In genomic region chr15:101637549-101638318, GRCh38 we compare ENCODE assay signal across 20 cellular contexts. TPM values are rescaled to one million over a fixed set of nuclear protein-coding genes. Genes with fewer than 3 reads are reported as not detected.
DNase-seq lines count a peak whose midpoint lies in the region; ATAC-seq and TF ChIP-seq lines count a peak whose summit lies in the region.
"Had no signal": no experiment of that assay in that cellular context is flagged by ENCODE, and none has a peak within 500 bp of the region (broad histone marks: within the 10 kb centered on the region; RNA-seq: fewer than 3 reads in every experiment).

No MANE protein-coding gene starts in this region.

- no peaks in the 10 kb centered on the region for H4K20me1 ChIP-seq in H9 (ENCODE audit: control insufficient read depth, insufficient read depth, insufficient read length)

- no peak overlapping the region for H3K56ac ChIP-seq in H9 (ENCODE audit: insufficient read length, low read depth, low read length)
- H3K56ac ChIP-seq in mesendoderm (ENCODE audit: low read length): no peak overlapping the region

- POLR2A ChIA-PET in RWPE1 (lab: Yijun Ruan, JAX; ENCODE audit: low non-redundant PET): no interaction called here

- H3K23me2 ChIP-seq in H9 (ENCODE audit: insufficient read length, low read depth, low read length, poor library complexity, severe bottlenecking): no peaks in the 10 kb centered on the region

- no CpG with 5 or more reads among the region's 9 CpGs for WGBS in H9 (ENCODE audit: extremely low coverage, insufficient read length, low lambda C conversion rate)
- 86 to 98% methylated on average over 5 to 9 of the region's 9 CpGs for whole genome bisulfite sequencing in endodermal cell (ENCODE audit: insufficient coverage in 1 of 2, insufficient read length in 1 of 2), 2 experiments
- WGBS in mesendoderm (ENCODE audit: extremely low coverage, insufficient coverage, low lambda C conversion rate): no CpG with 5 or more reads among the region's 9 CpGs
- WGBS in spleen, 5 donors: 89 to 94% (median 92%) methylated on average over 9 of the region's 9 CpGs

- no peak for TF ChIP-seq POLR2A in spleen (IDR thresholded peaks at IDR 0.05)

- no peak overlapping the region for H2AFZ ChIP-seq in H9 (ENCODE audit: low read length)

- no peak overlapping the region for H3K23ac ChIP-seq in H9 (ENCODE audit: insufficient read length, low read depth, low read length)
- H3K23ac ChIP-seq in mesendoderm (ENCODE audit: low read length): no peak overlapping the region

- H3K79me2 ChIP-seq in H9 (ENCODE audit: insufficient read depth, low read length) (no peaks in the 10 kb centered on the region), mesendoderm (ENCODE audit: control insufficient read depth, insufficient read depth, low read length) (no peaks in the 10 kb centered on the region)

- CTCF ChIA-PET in RWPE1 (lab: Yijun Ruan, JAX): no interaction called here

- no peak overlapping the region for H2BK20ac ChIP-seq in H9 (ENCODE audit: low read depth, low read length, poor library complexity, severe bottlenecking)

- no peak overlapping the region for H3T11ph ChIP-seq in H9 (ENCODE audit: low read length)

- H2BK5ac ChIP-seq in H9 (ENCODE audit: insufficient read length, low read length) (no peak overlapping the region), mesendoderm (ENCODE audit: low read length) (no peak overlapping the region)

- H3K9me3 Mint-ChIP-seq in H9: no peaks in the 10 kb centered on the region
- no peaks in the 10 kb centered on the region for H3K9me3 Mint-ChIP-seq in endodermal cell
- H3K9me3 Mint-ChIP-seq in osteocyte (ENCODE audit: unreplicated experiment): no peaks in the 10 kb centered on the region

- peak overlapping the region in 2 of 3 experiments; percentile 49 to 63; a peak in 4 of 7 replicates for H3K27ac Mint-ChIP-seq in H9
- H3K27ac Mint-ChIP-seq in endodermal cell: peak overlapping the region; percentile 55
- no peak overlapping the region for H3K27ac Mint-ChIP-seq in osteocyte (ENCODE audit: unreplicated experiment)

- H4K8ac ChIP-seq in H9 (replicated peaks; ENCODE audit: insufficient read length, low read depth, low read length) (no peak overlapping the region), mesendoderm (ENCODE audit: low read depth, low read length) (peak overlapping the region; percentile 65)

- no peak overlapping the region for H3K14ac ChIP-seq in H9 (ENCODE audit: insufficient read depth, low read length)

- H3K18ac ChIP-seq in H9 (ENCODE audit: insufficient read length, low read depth, low read length) (no peak overlapping the region), mesendoderm (ENCODE audit: low read length) (no peak overlapping the region)

- H3K4me2 ChIP-seq in H9 (ENCODE audit: insufficient read depth, insufficient read length, low read length) (no peak overlapping the region), mesendoderm (ENCODE audit: low read length) (no peak overlapping the region)

- no peaks in the 10 kb centered on the region for H3K27me3 Mint-ChIP-seq in H9 (ENCODE audit: low read depth)
- H3K27me3 Mint-ChIP-seq in endodermal cell (ENCODE audit: insufficient read depth): peaks cover 24% of the 10 kb centered on the region
- no peaks in the 10 kb centered on the region for H3K27me3 Mint-ChIP-seq in osteocyte (ENCODE audit: unreplicated experiment)

- H3K4me3 Mint-ChIP-seq in H9 (no peak overlapping the region), endodermal cell (no peak overlapping the region), osteocyte (ENCODE audit: unreplicated experiment) (no peak overlapping the region)

- H3K27ac ChIP-seq in H9 (ENCODE audit: insufficient read length, low read depth, low read length) (no peak overlapping the region), RWPE1 (peak overlapping the region; percentile 48), endodermal cell (ENCODE audit: low read depth, low read length) (no peak overlapping the region), mesendoderm (ENCODE audit: low read depth, low read length) (no peak overlapping the region), spleen (no peak overlapping the region)
- H3K27ac ChIP-seq: brain microvascular endothelial cell, neutrophil had no signal

- intact Hi-C loops in spleen (cut with DNase I; ENCODE audit: low total_unique reads): no loop called here

- H3K4me1 Mint-ChIP-seq in H9 (peaks cover 14 to 16% of the 10 kb centered on the region in 2 experiments), endodermal cell (peaks cover 21% of the 10 kb centered on the region), osteocyte (ENCODE audit: unreplicated experiment) (peaks cover 7% of the 10 kb centered on the region)

- H2AK5ac ChIP-seq in H9 (ENCODE audit: insufficient read length, low read length) (no peak overlapping the region), mesendoderm (ENCODE audit: low read length) (no peak overlapping the region)

- H3K4me1 ChIP-seq in H9 (ENCODE audit: insufficient read depth, low read length) (no peaks in the 10 kb centered on the region), endodermal cell (ENCODE audit: control insufficient read depth, insufficient read depth, low read length) (no peaks in the 10 kb centered on the region), mesendoderm (ENCODE audit: control insufficient read depth, low read depth, low read length) (no peaks in the 10 kb centered on the region), spleen (peaks cover 21 to 30% (median 25%) of the 10 kb centered on the region in 6 donors)

- ATAC-seq in HG03521 (IDR thresholded peaks at IDR 0.05; ENCODE audit: unreplicated experiment): no peak
- ATAC-seq: right cardiac atrium had no signal

- H3K4me3 ChIP-seq in endodermal cell (ENCODE audit: low read length) (no peak overlapping the region), mesendoderm (ENCODE audit: low read length) (no peak overlapping the region), spleen (no peak overlapping the region)

- H3K27me3 ChIP-seq in H9 (ENCODE audit: insufficient read depth, low read length) (no peaks in the 10 kb centered on the region), endodermal cell (ENCODE audit: control insufficient read depth, insufficient read depth, low read length, poor library complexity, severe bottlenecking) (no peaks in the 10 kb centered on the region), mesendoderm (ENCODE audit: insufficient read depth, low read length, poor library complexity) (no peaks in the 10 kb centered on the region), spleen (replicated peaks in 1 of 7) (no peaks in the 10 kb centered on the region)
- H3K27me3 ChIP-seq: brain microvascular endothelial cell, neutrophil had no signal

- TF ChIP-seq CTCF in H9 (conservative IDR thresholded peaks at IDR 0.05): no peak
- TF ChIP-seq CTCF in RWPE1 (conservative IDR thresholded peaks at IDR 0.05; ENCODE audit: low read depth): no peak
- TF ChIP-seq CTCF in endodermal cell (conservative IDR thresholded peaks at IDR 0.05): no peak
- TF ChIP-seq CTCF in osteocyte (IDR thresholded peaks at IDR 0.05): no peak
- TF ChIP-seq CTCF in spleen (IDR thresholded peaks at IDR 0.05 in 8 of 11, conservative IDR thresholded peaks at IDR 0.05 in 3 of 11): no peak

- H3K4ac ChIP-seq in H9 (ENCODE audit: low read depth, low read length): no peak overlapping the region
- no peak overlapping the region for H3K4ac ChIP-seq in mesendoderm (ENCODE audit: low read depth, low read length)

- H3K9ac ChIP-seq in H9 (ENCODE audit: extremely low read depth, insufficient read length, low read length) (no peak overlapping the region), endodermal cell (ENCODE audit: extremely low read depth, low read length, poor library complexity, severe bottlenecking) (no peak overlapping the region), mesendoderm (ENCODE audit: low read length) (no peak overlapping the region)

- H4K5ac ChIP-seq in H9 (ENCODE audit: insufficient read length, low read depth, low read length) (no peak overlapping the region), mesendoderm (ENCODE audit: low read length) (no peak overlapping the region)

- no peak overlapping the region for H2BK12ac ChIP-seq in H9 (ENCODE audit: insufficient read length, low read depth, low read length)

- no peak overlapping the region for H4K91ac ChIP-seq in H9 (ENCODE audit: insufficient read length, low read depth, low read length)

- no peak for DNase-seq in H9
- DNase-seq in RWPE1 (ENCODE audit: low spot score): peak; percentile 75
- DNase-seq in endodermal cell: no peak
- DNase-seq in mesendoderm: no peak
- DNase-seq in osteocyte (ENCODE audit: extremely low spot score, unreplicated experiment): no peak
- no peak for DNase-seq in NCI-H146 treated with DMSO at 0.1 percent for 48 hours (lab: John Stamatoyannopoulos, UW; ENCODE audit: unreplicated experiment)
- no peak for DNase-seq in spleen
- DNase-seq: activated CD4-positive, alpha-beta T cell treated with anti-CD3 and anti-CD28 coated beads for 48 hours; activated naive CD4-positive, alpha-beta T cell treated with anti-CD3 and anti-CD28 coated beads, Interleukin-2, amount 50 U/mL, for 16 hours; brain microvascular endothelial cell; Caco-2; KBM-7; NCI-H1092; NCI-H2081 treated with DMSO at 0.1 percent for 48 hours; NCI-H526 treated with DMSO at 0.1 percent for 48 hours; right cardiac atrium; stimulated activated CD4-positive, alpha-beta T cell treated with anti-CD3 and anti-CD28 coated beads, Interleukin-2, amount 100 ng/mL, for 24 hours; T-helper 9 cell had no signal

- H2BK15ac ChIP-seq in H9 (ENCODE audit: low read depth, low read length) (no peak overlapping the region), mesendoderm (replicated peaks; ENCODE audit: low read depth) (no peak overlapping the region)

- peaks cover 18% of the 10 kb centered on the region for H3K36me3 ChIP-seq in endodermal cell (ENCODE audit: control insufficient read depth, insufficient read depth, low read length)
- H3K36me3 ChIP-seq in mesendoderm (ENCODE audit: control insufficient read depth, insufficient read depth, low read length): no peaks in the 10 kb centered on the region
- peaks cover 0 to 51% (median 12%) of the 10 kb centered on the region in 6 donors for H3K36me3 ChIP-seq in spleen

- H3K36me3 Mint-ChIP-seq in H9 (ENCODE audit: insufficient read depth in 1 of 3, low read depth in 3 of 3): peaks cover 0 to 22% (median 19%) of the 10 kb centered on the region in 3 experiments; a peak in 5 of 7 replicates
- H3K36me3 Mint-ChIP-seq in endodermal cell (ENCODE audit: low read depth): peaks cover 29% of the 10 kb centered on the region
- peaks cover 14% of the 10 kb centered on the region for H3K36me3 Mint-ChIP-seq in osteocyte (ENCODE audit: unreplicated experiment)

- peaks cover 2% of the 10 kb centered on the region for H3K79me1 ChIP-seq in H9 (ENCODE audit: insufficient read depth, low read depth, low read length, poor library complexity, severe bottlenecking)
- peaks cover 2% of the 10 kb centered on the region for H3K79me1 ChIP-seq in mesendoderm (ENCODE audit: low read length)

- H3K9me3 ChIP-seq in H9 (ENCODE audit: control insufficient read depth, low read depth, low read length): no peaks in the 10 kb centered on the region
- H3K9me3 ChIP-seq in endodermal cell (ENCODE audit: control insufficient read depth, low read length): no peaks in the 10 kb centered on the region
- no peaks in the 10 kb centered on the region for H3K9me3 ChIP-seq in spleen
- H3K9me3 ChIP-seq: Caco-2, neutrophil had no signal

- H2BK120ac ChIP-seq in H9 (ENCODE audit: low read depth, low read length, poor library complexity, severe bottlenecking) (no peak overlapping the region), mesendoderm (ENCODE audit: low read depth, low read length) (no peak overlapping the region)

RNA-seq across cellular contexts. Expression of gene TM2D3, which starts 14.4 kb away (rescaled TPM):
- total RNA-seq in H9 (2021): 30.5 and 34.9 TPM in 2 replicates
- total RNA-seq in endodermal cell: 10 to 100 TPM; 33.4 to 34.0 TPM
- 41.0 TPM for polyA plus RNA-seq in endodermal cell (2013, experiment 1 of 2)
- 29.1 TPM for polyA plus RNA-seq in endodermal cell (2013, experiment 2 of 2)
- 16.3 TPM for polyA plus RNA-seq in mesendoderm (2013, experiment 1 of 2)
- 16.3 TPM for polyA plus RNA-seq in mesendoderm (2013, experiment 2 of 2)
- 55.3 and 59.6 TPM in 2 replicates for total RNA-seq in osteocyte
- total RNA-seq in spleen: 10 to 100 TPM; 46.8 to 97.4 (median 55.1) TPM
- 10 to 100 TPM; 33.6 to 42.3 (median 36.2) TPM for polyA plus RNA-seq in spleen
